Comparison of ENCODE assay signal across 13 cellular contexts in the genomic region with DNA sequence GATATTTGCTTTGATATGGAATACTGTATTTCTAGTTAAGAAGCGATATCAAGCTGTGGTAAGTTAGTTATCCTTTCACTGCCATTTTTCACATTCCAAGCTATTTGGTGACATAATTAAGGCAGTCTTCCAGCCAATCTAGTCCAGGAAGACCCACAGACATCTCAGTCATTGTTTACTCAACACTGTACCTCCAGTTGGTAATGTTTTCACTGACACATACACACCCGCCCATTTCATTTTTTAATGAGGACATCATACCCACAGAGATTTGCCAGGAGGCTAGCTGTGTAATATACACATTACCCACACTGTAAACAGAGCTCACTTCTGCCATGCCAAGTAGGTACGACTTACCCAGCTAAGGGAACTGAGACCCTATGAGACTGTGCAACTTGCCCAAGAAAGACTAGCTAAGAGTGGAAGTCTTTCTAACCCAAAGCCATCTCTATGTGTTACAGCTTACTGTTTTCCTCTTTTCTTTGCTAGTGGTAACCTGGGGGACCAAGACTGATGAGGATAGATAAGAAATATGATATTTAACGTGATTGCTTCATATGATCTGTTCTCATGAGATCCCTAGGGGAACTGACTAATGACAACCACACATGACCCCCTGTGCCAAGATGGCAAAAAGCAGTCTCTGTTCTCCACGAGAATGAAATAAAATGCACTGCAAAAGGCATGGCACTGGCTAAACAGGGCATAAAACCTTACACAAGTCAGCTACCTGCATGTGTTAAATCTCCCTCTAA.
A peak's percentile ranks its signal among the peaks of the same experiment; 100 is the strongest.
DNase-seq lines count a peak whose midpoint lies in the region; ATAC-seq and TF ChIP-seq lines count a peak whose summit lies in the region.
"Had no signal": no experiment of that assay in that cellular context is flagged by ENCODE, and none has a peak within 500 bp of the region (broad histone marks: within the 10 kb centered on the region; RNA-seq: fewer than 3 reads in every experiment).

No MANE protein-coding gene starts in this region.

- H3K79me1 ChIP-seq in mesenchymal stem cell (replicated peaks; ENCODE audit: low read length, poor library complexity, severe bottlenecking): no peaks in the 10 kb centered on the region

- peak overlapping the region; percentile 11 for H2BK5ac ChIP-seq in mesenchymal stem cell (ENCODE audit: low read depth, low read length, poor library complexity, severe bottlenecking)

- no peak overlapping the region for H3K27ac Mint-ChIP-seq in progenitor cell of endocrine pancreas
- H3K27ac Mint-ChIP-seq: activated naive CD8-positive, alpha-beta T cell; endodermal cell had no signal

- H3K4me3 ChIP-seq in MG63 (no peak overlapping the region), mammary epithelial cell (replicated peaks in 1 of 3; ENCODE audit: insufficient read depth in 1 of 3, low read depth in 2 of 3, low read length in 3 of 3) (no peak overlapping the region), mesenchymal stem cell (ENCODE audit: insufficient read depth in 1 of 2, low read depth in 1 of 2, low read length in 2 of 2) (no peak overlapping the region)

- CTCF ChIA-PET in mammary epithelial cell (lab: Charles Lee; ENCODE audit: low non-redundant PET): interaction anchor here (0.6 kb wide), 1 partner anchor 11 kb away, joined by 4 read pairs; no protein-coding TSS in a partner anchor

- peaks cover 60% of the 10 kb centered on the region for H3K27me3 Mint-ChIP-seq in progenitor cell of endocrine pancreas

- no peak overlapping the region for H2BK120ac ChIP-seq in mesenchymal stem cell (ENCODE audit: low read depth, low read length)

- 11% methylated on average over 5 of the region's 5 CpGs for WGBS in mammary epithelial cell (ENCODE audit: low coverage, missing lambda C conversion rate)
- WGBS in mesenchymal stem cell: 55% methylated on average over 5 of the region's 5 CpGs

- H3K27me3 ChIP-seq in MG63: no peaks in the 10 kb centered on the region
- no peaks in the 10 kb centered on the region for H3K27me3 ChIP-seq in mammary epithelial cell (ENCODE audit: insufficient read depth, low read length)
- H3K27me3 ChIP-seq in mesenchymal stem cell (ENCODE audit: control insufficient read depth in 1 of 2, insufficient read depth in 1 of 2, low read length in 2 of 2): no peaks in the 10 kb centered on the region

- peak overlapping the region; percentile 31 for H2AK5ac ChIP-seq in mesenchymal stem cell (ENCODE audit: low read length, severe bottlenecking)

- H2BK12ac ChIP-seq in mesenchymal stem cell (ENCODE audit: low read length in 2 of 2): no peak overlapping the region

- peak overlapping the region; percentile 16 for H3K4me2 ChIP-seq in mammary epithelial cell (ENCODE audit: insufficient read depth, low read depth, low read length)
- H3K4me2 ChIP-seq in mesenchymal stem cell (ENCODE audit: low read length, poor library complexity, severe bottlenecking): no peak overlapping the region

- H3K36me3 ChIP-seq in MG63 (no peaks in the 10 kb centered on the region), mammary epithelial cell (ENCODE audit: insufficient read depth, low read length) (no peaks in the 10 kb centered on the region), mesenchymal stem cell (ENCODE audit: control insufficient read depth in 1 of 2, insufficient read depth in 2 of 2, low read depth in 1 of 2, low read length in 2 of 2) (peaks cover 0 to 2% of the 10 kb centered on the region in 2 experiments)

- TSS peak; percentile 92 for BruUV-seq in mammary epithelial cell (replicated peaks; lab: Mats Ljungman, UMichigan)

- H2AFZ ChIP-seq in mammary epithelial cell (ENCODE audit: low read depth, low read length) (no peak overlapping the region), mesenchymal stem cell (ENCODE audit: low read depth, low read length) (no peak overlapping the region)

- no peak overlapping the region for H3K4me3 Mint-ChIP-seq in progenitor cell of endocrine pancreas (ENCODE audit: low read depth)
- H3K4me3 Mint-ChIP-seq: activated naive CD8-positive, alpha-beta T cell; endodermal cell had no signal

- no peak overlapping the region for H4K91ac ChIP-seq in mesenchymal stem cell (ENCODE audit: low read length)

- H2BK15ac ChIP-seq in mesenchymal stem cell (ENCODE audit: low read depth, poor library complexity, severe bottlenecking): no peak overlapping the region

- H3K14ac ChIP-seq in mesenchymal stem cell (ENCODE audit: low read length in 2 of 2): no peak overlapping the region

- no peak overlapping the region for H3K4ac ChIP-seq in mesenchymal stem cell (ENCODE audit: low read depth in 1 of 2, low read length in 2 of 2)

- TF ChIP-seq CTCF in mammary epithelial cell (conservative IDR thresholded peaks at IDR 0.05 in 1 of 2, IDR thresholded peaks at IDR 0.05 in 1 of 2; ENCODE audit: extremely low read depth in 1 of 2, insufficient read depth in 1 of 2, low read depth in 1 of 2, low read length in 2 of 2) (no peak), progenitor cell of endocrine pancreas (IDR thresholded peaks at IDR 0.05; ENCODE audit: unreplicated experiment) (no peak)

- H3K9me3 Mint-ChIP-seq in progenitor cell of endocrine pancreas (ENCODE audit: low read depth): no peaks in the 10 kb centered on the region
- H3K9me3 Mint-ChIP-seq: endodermal cell had no signal

- no peak overlapping the region for H3K18ac ChIP-seq in mesenchymal stem cell (ENCODE audit: low read depth in 1 of 2, low read length in 2 of 2)

- H3K36me3 Mint-ChIP-seq in progenitor cell of endocrine pancreas (ENCODE audit: insufficient read depth): no peaks in the 10 kb centered on the region
- H3K36me3 Mint-ChIP-seq: activated naive CD8-positive, alpha-beta T cell had no signal

- ATAC-seq in sciatic nerve (no peak), HG02642 (IDR thresholded peaks at IDR 0.05; ENCODE audit: poor library complexity, unreplicated experiment) (no peak)

- dilution Hi-C loops in mammary epithelial cell (cut with HindIII; ENCODE audit: low sequenced_read_pairs): no loop called here

- in situ Hi-C loops in mammary epithelial cell (cut with MboI; ENCODE audit: low sequenced_read_pairs in 2 of 2): loop anchor here in 1 of 2 donors (10.0 kb wide), 1 partner anchor 217 kb away; no protein-coding TSS in a partner anchor

- intact Hi-C loops in mammary epithelial cell (cut with micrococcal nuclease) (loop anchor here (5.0 kb wide), 1 partner anchor 334 kb away; a partner anchor contains a TSS), sciatic nerve (cut with DNase I) (no loop called here)

- H3K4me1 ChIP-seq in mammary epithelial cell (ENCODE audit: insufficient read depth, low read length) (peaks cover 35% of the 10 kb centered on the region), mesenchymal stem cell (ENCODE audit: control insufficient read depth, insufficient read depth, low read depth, low read length) (peaks cover 6% of the 10 kb centered on the region)

- no peak overlapping the region for H4K8ac ChIP-seq in mesenchymal stem cell (ENCODE audit: low read length)

- DNase-seq in COR-L47 (lab: John Stamatoyannopoulos, UW) (peak; percentile 46), MG63 (peak; percentile 73), mammary epithelial cell (peak; percentile 85), mesenchymal stem cell (peak; percentile 45), sciatic nerve (ENCODE audit: low spot score) (no peak), progenitor cell of endocrine pancreas (ENCODE audit: low spot score, unreplicated experiment) (no peak), cortex of kidney (lab: John Stamatoyannopoulos, UW) (no peak)
- DNase-seq: activated CD8-positive, alpha-beta memory T cell treated with anti-CD3 and anti-CD28 coated beads for 24 hours; Calu3; endodermal cell; T-helper 9 cell had no signal

- no peaks in the 10 kb centered on the region for H3K4me1 Mint-ChIP-seq in progenitor cell of endocrine pancreas (ENCODE audit: low read depth)

- H3K9ac ChIP-seq in mammary epithelial cell (ENCODE audit: insufficient read depth, low read length) (no peak overlapping the region), mesenchymal stem cell (ENCODE audit: low read length) (peak overlapping the region; percentile 70)

- H3K23ac ChIP-seq in mesenchymal stem cell (ENCODE audit: low read length in 2 of 2): no peak overlapping the region

- H3K9me3 ChIP-seq in MG63 (no peaks in the 10 kb centered on the region; the same call in 1 of the 2 replicates), mammary epithelial cell (replicated peaks; ENCODE audit: insufficient read depth, low read length) (no peaks in the 10 kb centered on the region), mesenchymal stem cell (ENCODE audit: control insufficient read depth, low read length) (no peaks in the 10 kb centered on the region)

- H3K79me2 ChIP-seq in mammary epithelial cell (ENCODE audit: insufficient read depth, low read length): no peaks in the 10 kb centered on the region

- peak overlapping the region; percentile 50 for H3K27ac ChIP-seq in mammary epithelial cell (ENCODE audit: insufficient read depth, low read depth, low read length)
- H3K27ac ChIP-seq in mesenchymal stem cell (ENCODE audit: low read length, poor library complexity, severe bottlenecking): peak overlapping the region; percentile 75

- H4K20me1 ChIP-seq in mammary epithelial cell (ENCODE audit: insufficient read depth, low read length): no peaks in the 10 kb centered on the region

Comparison
In these comparisons a context has a peak if more than half of its experiments do, and no peak if none do; other contexts are left out.
1. DNase-seq: peak in COR-L47 (single experiment), MG63 (single experiment), mammary epithelial cell (single experiment) and mesenchymal stem cell (single experiment); none in sciatic nerve (single experiment), progenitor cell of endocrine pancreas (single experiment) and cortex of kidney (single experiment).